Comparison of ENCODE assay signal across 29 cellular contexts in the genomic region with DNA sequence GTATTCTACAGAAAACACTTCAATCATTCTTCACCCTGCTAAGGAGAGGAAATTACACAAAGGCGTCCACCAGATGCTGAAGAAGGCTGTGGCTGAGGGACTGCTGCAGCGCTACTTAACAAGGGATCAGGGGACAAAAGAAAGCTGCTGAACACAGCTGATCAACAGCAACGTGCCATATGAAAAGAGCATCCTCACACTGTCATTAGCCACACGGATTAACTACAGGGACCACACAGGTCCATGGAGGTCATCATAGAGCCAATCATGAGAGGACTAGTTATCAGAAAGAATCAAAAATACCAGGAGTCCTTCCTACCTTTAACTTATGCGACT.
"Had no signal": no experiment of that assay in that cellular context is flagged by ENCODE, and none has a peak within 500 bp of the region (broad histone marks: within the 10 kb centered on the region; RNA-seq: fewer than 3 reads in every experiment).

No MANE protein-coding gene starts in this region.

- H3K27me3 ChIP-seq: left lung, pancreas, right lobe of liver, stomach, testis, thyroid gland, transverse colon, upper lobe of left lung, vagina had no signal

- H3K27me3 Mint-ChIP-seq: naive B cell; stimulated activated memory B cell treated with anti-CD40 and anti-IgM and Interleukin-4, amounts not matched to agents 10 μg/mL and 1 μg/mL and 100 μg/mL, for 72 hours had no signal

- H3K9me3 ChIP-seq: left lung, pancreas, psoas muscle, right lobe of liver, stomach, testis, thyroid gland, transverse colon, upper lobe of left lung, vagina had no signal

- DNase-seq: hypothalamus; immature natural killer cell; kidney; left colon; left lung; mesendoderm; naive B cell; natural killer cell; nephron progenitor cell; occipital lobe; pancreas; posterior cingulate gyrus; psoas muscle; stimulated activated CD4-positive, alpha-beta T cell treated with anti-CD3 and anti-CD28 coated beads, Interleukin-1b, Interleukin-23, amount 100 ng/mL, for 48 hours; stimulated activated CD4-positive, alpha-beta T cell treated with anti-CD3 and anti-CD28 coated beads, Interleukin-2, amount 100 ng/mL, for 48 hours; stimulated activated CD4-positive, alpha-beta T cell treated with anti-CD3 and anti-CD28 coated beads, Interleukin-4, amount 100 ng/mL, for 4 hours; stimulated activated CD8-positive, alpha-beta memory T cell treated with anti-CD3 and anti-CD28 coated beads, Interleukin-4, amount 100 ng/mL, for 48 hours; stimulated activated naive CD8-positive, alpha-beta T cell treated with anti-CD3 and anti-CD28 coated beads, Interleukin-15, Interleukin-2, amounts not matched to agents 100 U/mL and 50 U/mL, for 24 hours; stomach; testis; thyroid gland; transverse colon; upper lobe of left lung had no signal

- H3K36me3 Mint-ChIP-seq: natural killer cell had no signal

- H3K27ac ChIP-seq: left lung, pancreas, psoas muscle, stomach, testis, thyroid gland, transverse colon, upper lobe of left lung, vagina had no signal

- ATAC-seq: left colon; left lung; natural killer cell; pancreas; psoas muscle; stimulated activated memory B cell treated with anti-CD40 and anti-IgM and Interleukin-4, amounts not matched to agents 10 μg/mL and 1 μg/mL and 100 μg/mL, for 72 hours; stimulated activated naive CD8-positive, alpha-beta T cell treated with anti-CD3 and anti-CD28 coated beads, Interleukin-15, Interleukin-2, amounts not matched to agents 100 U/mL and 50 U/mL, for 24 hours had no signal

- H3K4me3 Mint-ChIP-seq: mesothelial cell of epicardium; natural killer cell; nephron progenitor cell; stimulated activated memory B cell treated with anti-CD40 and anti-IgM and Interleukin-4, amounts not matched to agents 10 μg/mL and 1 μg/mL and 100 μg/mL, for 72 hours had no signal

- H3K36me3 ChIP-seq: left lung, pancreas, right lobe of liver, thyroid gland, transverse colon had no signal

- H3K27ac Mint-ChIP-seq: mesothelial cell of epicardium; nephron progenitor cell; stimulated activated memory B cell treated with anti-CD40 and anti-IgM and Interleukin-4, amounts not matched to agents 10 μg/mL and 1 μg/mL and 100 μg/mL, for 72 hours had no signal

- H3K4me3 ChIP-seq: left lung, lung, pancreas, psoas muscle, right lobe of liver, smooth muscle cell, stomach, testis, thyroid gland, transverse colon, upper lobe of left lung, vagina had no signal

- H3K4me1 ChIP-seq: psoas muscle, testis, thyroid gland, vagina had no signal

- H3K9me3 Mint-ChIP-seq: immature natural killer cell; mesothelial cell of epicardium; naive B cell; natural killer cell; nephron progenitor cell; stimulated activated memory B cell treated with anti-CD40 and anti-IgM and Interleukin-4, amounts not matched to agents 10 μg/mL and 1 μg/mL and 100 μg/mL, for 72 hours had no signal
